Comparison of ENCODE assay signal across 8 cellular contexts in genomic region chr2:203683932-203684556, GRCh38. TPM values are rescaled to one million over a fixed set of nuclear protein-coding genes. Genes with fewer than 3 reads are reported as not detected.
DNase-seq lines count a peak whose midpoint lies in the region; ATAC-seq and FAIRE-seq lines count a peak whose summit lies in the region.

No MANE protein-coding gene starts in this region.

- ATAC-seq in GM21723 (IDR thresholded peaks at IDR 0.05; ENCODE audit: unreplicated experiment) (peak; percentile 83), esophagus mucosa (peak; percentile 85)

- WGBS in small intestine, 3 donors: 94 to 100% (median 96%) methylated on average over 1 of the region's 1 CpG

- H3K27me3 ChIP-seq in Karpas-422 (ENCODE audit: low read length) (no peaks in the 10 kb centered on the region), small intestine (ENCODE audit: control insufficient read depth in 2 of 2, insufficient read depth in 2 of 2, low read length in 2 of 2) (no peaks in the 10 kb centered on the region)

- H3K79me2 ChIP-seq in Karpas-422 (ENCODE audit: low read length): no peaks in the 10 kb centered on the region

- H3K4me2 ChIP-seq in Karpas-422 (ENCODE audit: low read depth, low read length, poor library complexity, severe bottlenecking): no peak overlapping the region

- H3K9me3 ChIP-seq in Karpas-422 (ENCODE audit: low read length) (no peaks in the 10 kb centered on the region), small intestine (ENCODE audit: control insufficient read depth, low read depth) (no peaks in the 10 kb centered on the region)

- H3K9ac ChIP-seq in Karpas-422 (ENCODE audit: low read length): no peak overlapping the region

- H2AFZ ChIP-seq in Karpas-422 (ENCODE audit: low read length): no peak overlapping the region

- H3K4me1 ChIP-seq in Karpas-422 (ENCODE audit: low read length) (peaks cover 14% of the 10 kb centered on the region), small intestine (ENCODE audit: control insufficient read depth in 2 of 2, insufficient read depth in 1 of 2, low read depth in 1 of 2, low read length in 1 of 2) (no peaks in the 10 kb centered on the region)

- DNase-seq in GM18507 (ENCODE audit: extremely low spot score, insufficient read length, low read depth) (no peak), Karpas-422 (peak; percentile 38), small intestine (peak; percentile 38), LoVo (ENCODE audit: low spot score) (no peak), UCSD-AML1 (lab: John Stamatoyannopoulos, UW; ENCODE audit: unreplicated experiment) (no peak)
- DNase-seq in activated CD4-positive, alpha-beta T cell treated with anti-CD3 and anti-CD28 coated beads, Interleukin-2, amount 50 U/mL, for 1 hour: no peak

- H3K27ac ChIP-seq in Karpas-422 (ENCODE audit: low read length) (no peak overlapping the region), small intestine (ENCODE audit: low read depth in 1 of 2, low read length in 1 of 2) (peak overlapping the region in 1 of 2 donors; percentile 75)

- H3K4me3 ChIP-seq in Karpas-422 (ENCODE audit: low read length) (no peak overlapping the region), small intestine (ENCODE audit: low read depth in 1 of 2, low read length in 2 of 2) (no peak overlapping the region)

- H4K20me1 ChIP-seq in Karpas-422 (ENCODE audit: insufficient read depth, low read depth, low read length): peaks cover 7% of the 10 kb centered on the region; the same call in 1 of the 2 replicates

- H3K9me2 ChIP-seq in Karpas-422 (replicated peaks; ENCODE audit: insufficient read depth, low read length): no peaks in the 10 kb centered on the region

- H3K36me3 ChIP-seq in Karpas-422 (ENCODE audit: insufficient read depth, low read length): no peaks in the 10 kb centered on the region
- H3K36me3 ChIP-seq in small intestine (ENCODE audit: control insufficient read depth in 2 of 2, insufficient read depth in 2 of 2, low read length in 2 of 2): no peaks in the 10 kb centered on the region

- FAIRE-seq in GM18507 (lab: Jason Lieb, UNC): peak; percentile 50
- no peak for FAIRE-seq in small intestine (lab: Jason Lieb, UNC)

RNA-seq across cellular contexts. Expression of gene CD28, which starts 22.4 kb away (rescaled TPM):
- total RNA-seq in Karpas-422 (2014; rRNA removed; shearing (Covaris generic); ENCODE audit: low replicate concordance): not detected in 2 replicates
- 0.28 TPM for total RNA-seq in esophagus mucosa
- polyA plus RNA-seq in small intestine: under 1 TPM; under 0.01 to 0.31 (median 0.22) TPM

Comparison
In these comparisons a context has a peak if more than half of its experiments do, and no peak if none do; other contexts are left out.
1. DNase-seq: peak in Karpas-422 (single experiment) and small intestine (single experiment); none in GM18507 (single experiment), LoVo (single experiment), UCSD-AML1 (single experiment) and activated CD4-positive, alpha-beta T cell treated with anti-CD3 and anti-CD28 coated beads, Interleukin-2, amount 50 U/mL, for 1 hour (single experiment).